ENCODE assay signal across 32 cellular contexts in genomic region chr20:16360668-16361067, GRCh38.
"Had no signal": no experiment of that assay in that cellular context is flagged by ENCODE, and none has a peak within 500 bp of the region (broad histone marks: within the 10 kb centered on the region; RNA-seq: fewer than 3 reads in every experiment).

No MANE protein-coding gene starts in this region.

- H3K9me3 Mint-ChIP-seq: activated CD4-positive, alpha-beta memory T cell treated with anti-CD3 and anti-CD28 coated beads, Interleukin-2, amount 10 ng/mL, durations not matched to agents 7 days and 5 days; activated naive CD4-positive, alpha-beta T cell treated with anti-CD3 and anti-CD28 coated beads, Interleukin-2, amount 50 U/mL, for 24 hours; activated naive CD8-positive, alpha-beta T cell treated with anti-CD3 and anti-CD28 coated beads, Interleukin-2, amount 10 ng/mL, durations not matched to agents 7 days and 5 days; activated T-helper 17 cell treated with anti-CD3 and anti-CD28 coated beads, Interleukin-2, amount 50 U/mL, for 72 hours; central memory CD8-positive, alpha-beta T cell had no signal

- H3K27me3 ChIP-seq: ascending aorta, cardiac muscle cell had no signal

- H3K36me3 Mint-ChIP-seq: activated CD8-positive, alpha-beta memory T cell treated with anti-CD3 and anti-CD28 coated beads, Interleukin-2, amount 10 ng/mL, durations not matched to agents 7 days and 5 days; activated naive CD8-positive, alpha-beta T cell treated with anti-CD3 and anti-CD28 coated beads, Interleukin-2, amount 10 ng/mL, durations not matched to agents 7 days and 5 days had no signal

- H3K27me3 Mint-ChIP-seq: activated CD4-positive, alpha-beta memory T cell treated with anti-CD3 and anti-CD28 coated beads, Interleukin-2, amount 10 ng/mL, durations not matched to agents 7 days and 5 days; activated CD8-positive, alpha-beta memory T cell treated with anti-CD3 and anti-CD28 coated beads, Interleukin-2, amount 10 ng/mL, durations not matched to agents 7 days and 5 days; activated naive CD4-positive, alpha-beta T cell treated with anti-CD3 and anti-CD28 coated beads, Interleukin-2, amount 50 U/mL, for 24 hours; activated naive CD8-positive, alpha-beta T cell treated with anti-CD3 and anti-CD28 coated beads, Interleukin-2, amount 10 ng/mL, durations not matched to agents 7 days and 5 days; activated T-helper 17 cell treated with anti-CD3 and anti-CD28 coated beads, Interleukin-2, amount 50 U/mL, for 72 hours; central memory CD8-positive, alpha-beta T cell had no signal

- H3K4me3 Mint-ChIP-seq: activated CD4-positive, alpha-beta memory T cell treated with anti-CD3 and anti-CD28 coated beads, Interleukin-2, amount 10 ng/mL, durations not matched to agents 7 days and 5 days; activated CD8-positive, alpha-beta memory T cell treated with anti-CD3 and anti-CD28 coated beads, Interleukin-2, amount 10 ng/mL, durations not matched to agents 7 days and 5 days; activated naive CD4-positive, alpha-beta T cell treated with anti-CD3 and anti-CD28 coated beads, Interleukin-2, amount 50 U/mL, for 24 hours; activated naive CD8-positive, alpha-beta T cell treated with anti-CD3 and anti-CD28 coated beads, Interleukin-2, amount 10 ng/mL, durations not matched to agents 7 days and 5 days; activated T-helper 17 cell treated with anti-CD3 and anti-CD28 coated beads, Interleukin-2, amount 50 U/mL, for 72 hours; central memory CD8-positive, alpha-beta T cell had no signal

- H3K27ac Mint-ChIP-seq: activated CD4-positive, alpha-beta memory T cell treated with anti-CD3 and anti-CD28 coated beads, Interleukin-2, amount 10 ng/mL, durations not matched to agents 7 days and 5 days; activated CD8-positive, alpha-beta memory T cell treated with anti-CD3 and anti-CD28 coated beads, Interleukin-2, amount 10 ng/mL, durations not matched to agents 7 days and 5 days; activated naive CD4-positive, alpha-beta T cell treated with anti-CD3 and anti-CD28 coated beads, Interleukin-2, amount 50 U/mL, for 24 hours; activated naive CD8-positive, alpha-beta T cell treated with anti-CD3 and anti-CD28 coated beads, Interleukin-2, amount 10 ng/mL, durations not matched to agents 7 days and 5 days; activated T-helper 17 cell treated with anti-CD3 and anti-CD28 coated beads, Interleukin-2, amount 50 U/mL, for 72 hours had no signal

- H3K4me3 ChIP-seq: ascending aorta, cardiac muscle cell, SJCRH30, SK-N-MC had no signal

- H3K4me1 ChIP-seq: ascending aorta, SJCRH30 had no signal

- DNase-seq: activated CD4-positive, alpha-beta memory T cell treated with anti-CD3 and anti-CD28 coated beads, Interleukin-2, amount 10 ng/mL, durations not matched to agents 7 days and 5 days; activated CD4-positive, alpha-beta T cell treated with anti-CD3 and anti-CD28 coated beads for 1 hour; activated CD4-positive, alpha-beta T cell treated with anti-CD3 and anti-CD28 coated beads for 48 hours; activated CD4-positive, CD25-positive, alpha-beta regulatory T cell; activated CD8-positive, alpha-beta memory T cell treated with anti-CD3 and anti-CD28 coated beads for 24 hours; activated CD8-positive, alpha-beta memory T cell treated with anti-CD3 and anti-CD28 coated beads, Interleukin-2, amount 10 ng/mL, durations not matched to agents 7 days and 5 days; activated CD8-positive, alpha-beta memory T cell treated with anti-CD3 and anti-CD28 coated beads, Interleukin-2, amount 50 U/mL, for 48 hours; activated effector memory CD4-positive, alpha-beta T cell treated with anti-CD3 and anti-CD28 coated beads, Interleukin-2, amount 50 U/mL, for 16 hours; activated naive CD4-positive, alpha-beta T cell; activated naive CD8-positive, alpha-beta T cell treated with anti-CD3 and anti-CD28 coated beads, Interleukin-2, amount 10 ng/mL, durations not matched to agents 7 days and 5 days; activated T-cell treated with anti-CD3 and anti-CD28 coated beads, Interleukin-2, amount 50 U/mL, for 48 hours; amygdala; NCI-H1092 treated with DMSO at 0.1 percent for 48 hours; NCI-H1436; NCI-H1694; NCI-H1930; NCI-H2081 treated with DMSO at 0.1 percent for 48 hours; NCI-H2171; NCI-H510A; NCI-H526; NCI-H774; SHP77; SJCRH30; T1000; WERI-Rb-1 had no signal

- H3K36me3 ChIP-seq: ascending aorta, cardiac muscle cell, SJCRH30, WERI-Rb-1 had no signal

- H3K4me1 Mint-ChIP-seq: activated CD4-positive, alpha-beta memory T cell treated with anti-CD3 and anti-CD28 coated beads, Interleukin-2, amount 10 ng/mL, durations not matched to agents 7 days and 5 days; activated CD8-positive, alpha-beta memory T cell treated with anti-CD3 and anti-CD28 coated beads, Interleukin-2, amount 10 ng/mL, durations not matched to agents 7 days and 5 days; activated naive CD4-positive, alpha-beta T cell treated with anti-CD3 and anti-CD28 coated beads, Interleukin-2, amount 50 U/mL, for 24 hours; activated naive CD8-positive, alpha-beta T cell treated with anti-CD3 and anti-CD28 coated beads, Interleukin-2, amount 10 ng/mL, durations not matched to agents 7 days and 5 days; activated T-helper 17 cell treated with anti-CD3 and anti-CD28 coated beads, Interleukin-2, amount 50 U/mL, for 72 hours; central memory CD8-positive, alpha-beta T cell had no signal

- H3K27ac ChIP-seq: ascending aorta, cardiac muscle cell, SJCRH30, SK-N-MC, WERI-Rb-1 had no signal

- ATAC-seq: activated CD8-positive, alpha-beta memory T cell treated with anti-CD3 and anti-CD28 coated beads, Interleukin-2, amount 10 ng/mL, durations not matched to agents 7 days and 5 days; activated T-helper 17 cell treated with anti-CD3 and anti-CD28 coated beads, Interleukin-2, amount 50 U/mL, for 72 hours; Panc1 had no signal

- H3K9me3 ChIP-seq: ascending aorta, SJCRH30 had no signal
